Comparison of ENCODE assay signal across 22 cellular contexts in the genomic region with DNA sequence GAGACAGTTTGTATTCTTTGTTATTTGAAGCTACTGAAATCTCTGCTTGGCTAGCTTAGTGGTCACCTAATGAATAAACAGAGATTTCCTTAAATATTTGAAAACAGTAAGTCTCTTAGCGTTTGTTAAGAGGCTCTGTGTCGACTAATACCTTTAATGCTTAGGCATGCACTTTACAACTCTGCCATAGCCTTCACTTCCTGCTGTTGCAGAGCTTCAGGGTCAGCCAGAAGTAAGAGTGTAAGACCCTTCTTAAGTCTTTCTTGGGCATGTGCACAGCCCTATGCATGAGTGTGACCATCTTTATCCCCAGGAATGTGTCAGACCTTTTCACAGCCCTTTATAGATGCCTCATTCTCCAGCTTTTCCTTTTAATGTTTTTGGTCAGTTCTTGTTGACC.
"Had no signal": no experiment of that assay in that cellular context is flagged by ENCODE, and none has a peak within 500 bp of the region (broad histone marks: within the 10 kb centered on the region; RNA-seq: fewer than 3 reads in every experiment).

No MANE protein-coding gene starts in this region.

- H3K27me3 ChIP-seq: hepatocyte, left lung, ovary, right atrium auricular region, spleen, tibial nerve, uterus had no signal

- ATAC-seq: left colon; left lung; lower lobe of right lung; mucosa of descending colon; naive thymus-derived CD4-positive, alpha-beta T cell; natural killer cell treated with Interleukin-12 subunit alpha and Interleukin-12 subunit beta and Interleukin-15 and Interleukin-18, amount 100 ng/mL, for 72 hours; sciatic nerve; stimulated activated memory B cell treated with anti-CD40 and anti-IgM and Interleukin-4, amounts not matched to agents 10 μg/mL and 1 μg/mL and 100 μg/mL, for 72 hours; stimulated activated naive CD8-positive, alpha-beta T cell treated with anti-CD3 and anti-CD28 coated beads, Interleukin-15, amount 100 ng/mL, for 72 hours had no signal

- H3K36me3 ChIP-seq: left lung, lower lobe of right lung, ovary, right atrium auricular region, uterus had no signal

- H3K4me3 ChIP-seq: hepatocyte, left lung, lower lobe of right lung, mucosa of descending colon, ovary, right atrium auricular region, skin epidermis, spleen, tibial nerve, uterus had no signal

- H3K4me1 ChIP-seq: left lung, lower lobe of right lung, right atrium auricular region, spleen, tibial nerve, uterus had no signal

- DNase-seq: kidney; left colon; left lung; lower lobe of right lung; mammary epithelial cell; midbrain; mucosa of descending colon; naive thymus-derived CD4-positive, alpha-beta T cell; ovary; spleen; stimulated activated CD4-positive, alpha-beta T cell treated with anti-CD3 and anti-CD28 coated beads, Interleukin-4, amount 100 ng/mL, for 24 hours; stimulated activated naive CD4-positive, alpha-beta T cell treated with Interleukin-2 at 50 U/mL for 16 hours; stimulated activated naive CD8-positive, alpha-beta T cell treated with anti-CD3 and anti-CD28 coated beads, Interleukin-15, amount 100 ng/mL, for 72 hours; substantia nigra; uterus had no signal

- H2AFZ ChIP-seq: hepatocyte had no signal

- H3K9me3 ChIP-seq: lower lobe of right lung, mucosa of descending colon, ovary, right atrium auricular region, spleen, uterus had no signal

- FAIRE-seq: kidney had no signal

- H3K4me2 ChIP-seq: hepatocyte had no signal

- H3K79me2 ChIP-seq: hepatocyte had no signal

- H3K27ac ChIP-seq: hepatocyte, left lung, lower lobe of right lung, ovary, right atrium auricular region, skin epidermis, spleen, tibial nerve, uterus had no signal
